In genomic region chr2:27211943-27212625, GRCh38 we compare ENCODE assay signal across 1 cellular context.
TF ChIP-seq lines count a peak whose summit lies in the region.

Gene ATRAID (plus strand): TSS chr2:27212041. CDS start chr2:27212369, 328 bp downstream.
Gene SLC5A6 (minus strand): TSS chr2:27212268. CDS start chr2:27207650, 4,618 bp downstream.

TF ChIP-seq in GM12878, 131 proteins besides CTCF, POLR2A, EP300 and RAD21 (continued from another document):
- TF ChIP-seq CHD2 (IDR thresholded peaks at IDR 0.05; ENCODE audit: borderline replicate concordance, low read depth, low read length) (peak; percentile 65; the same call in 1 of the 2 replicates), GABPA (IDR thresholded peaks at IDR 0.05; ENCODE audit: low read depth) (peak; percentile 75; the same call in 1 of the 2 replicates), IKZF2 (IDR thresholded peaks at IDR 0.05) (peak in 1 of 2 experiments; percentile 21; a peak in 1 of 4 replicates), USF2 (IDR thresholded peaks at IDR 0.05; ENCODE audit: borderline replicate concordance, low read depth, low read length) (no peak), MYC (IDR thresholded peaks at IDR 0.05; ENCODE audit: insufficient read depth, insufficient read length, insufficient replicate concordance, low read length, severe bottlenecking) (no peak)
